8 cellular contexts compared by ENCODE assay signal in the genomic region with DNA sequence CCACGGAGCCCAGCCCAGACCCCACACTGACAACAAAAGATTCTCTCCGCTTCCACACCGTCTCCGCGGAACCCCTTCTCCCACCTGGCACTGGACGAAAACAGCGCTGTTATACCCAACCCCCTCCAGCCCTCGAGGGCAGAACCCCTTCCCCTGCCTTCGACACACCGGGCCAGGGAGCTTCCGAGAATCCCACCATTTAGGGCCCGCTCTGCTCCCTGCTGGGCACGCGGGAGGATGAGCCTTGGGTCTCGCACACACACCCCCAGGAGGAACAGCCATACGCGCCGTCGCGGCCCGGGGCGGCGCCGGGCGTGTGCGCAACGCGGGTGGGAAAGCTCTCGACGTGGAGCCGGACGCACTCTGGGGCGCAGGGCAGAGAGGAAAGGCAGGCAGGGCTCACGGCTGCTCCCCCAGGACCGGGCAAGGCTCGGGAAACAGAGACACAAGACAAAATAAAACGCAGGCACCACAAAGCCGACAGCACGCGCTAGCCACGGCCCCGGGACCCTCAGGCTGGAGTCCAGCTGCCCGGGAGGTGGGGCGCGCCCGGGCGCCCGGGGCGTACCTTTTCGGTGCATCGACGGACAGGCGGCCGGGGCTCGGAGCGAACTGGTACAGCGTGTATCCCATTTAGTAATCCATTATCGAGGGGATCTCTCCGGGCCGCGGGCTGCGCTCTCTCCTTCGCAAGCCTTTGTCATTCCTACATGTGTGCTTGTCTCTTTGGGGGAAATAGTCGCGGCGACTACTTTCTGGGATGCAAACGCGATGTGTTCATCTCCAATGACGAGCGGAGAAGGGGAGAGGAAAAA. TPM values are rescaled to one million over a fixed set of nuclear protein-coding genes. Genes with fewer than 3 reads are reported as not detected.
A peak's percentile ranks its signal among the peaks of the same experiment; 100 is the strongest.
DNase-seq lines count a peak whose midpoint lies in the region; ATAC-seq, FAIRE-seq and TF ChIP-seq lines count a peak whose summit lies in the region.

No MANE protein-coding gene starts in this region.

- H3K4me1 ChIP-seq in keratinocyte (ENCODE audit: control insufficient read depth, extremely low read depth, insufficient read depth, low read length), result peaks cover 11% of the 10 kb centered on the region
- H3K4me1 ChIP-seq in spleen, result peaks cover 16 to 60% (median 46%) of the 10 kb centered on the region in 6 donors

- H3K9ac ChIP-seq in keratinocyte (ENCODE audit: control insufficient read depth, extremely low read depth, insufficient read depth, low read length), result no peak overlapping the region

- no peak for TF ChIP-seq CTCF in brain microvascular endothelial cell (IDR thresholded peaks at IDR 0.05; ENCODE audit: low read depth, low read length, missing control alignments)
- TF ChIP-seq CTCF in keratinocyte (optimal IDR thresholded peaks at IDR 0.05 in 1 of 3, IDR thresholded peaks at IDR 0.05 in 1 of 3, conservative IDR thresholded peaks at IDR 0.05 in 1 of 3; ENCODE audit: extremely low read depth in 1 of 3, insufficient read depth in 2 of 3, low read length in 3 of 3), result no peak
- no peak for TF ChIP-seq CTCF in spleen (IDR thresholded peaks at IDR 0.05 in 8 of 11, conservative IDR thresholded peaks at IDR 0.05 in 3 of 11)

- no peaks in the 10 kb centered on the region for H4K20me1 ChIP-seq in keratinocyte (ENCODE audit: control insufficient read depth, extremely low read depth, insufficient read depth, low read length)

- no peaks in the 10 kb centered on the region for H3K9me1 ChIP-seq in keratinocyte (ENCODE audit: control insufficient read depth, extremely low read depth, insufficient read depth, low read length)

- dilution Hi-C loops in keratinocyte (cut with MboI; ENCODE audit: extremely low pct_ligation_motif_present, low sequenced_read_pairs), result no loop called here

- ATAC-seq in GM19452 (IDR thresholded peaks at IDR 0.05; ENCODE audit: unreplicated experiment) (no peak), HG02981 (IDR thresholded peaks at IDR 0.05; ENCODE audit: unreplicated experiment) (no peak)

- 1 to 6% (median 1%) methylated on average over 45 to 70 of the region's 70 CpGs for WGBS in spleen, 5 donors

- DNase-seq in Caki2 (ENCODE audit: low read depth), result peak; percentile 23
- DNase-seq in Kasumi-1 (lab: John Stamatoyannopoulos, UW), result peak; percentile 32 to 34
- no peak for DNase-seq in brain microvascular endothelial cell
- DNase-seq in keratinocyte (ENCODE audit: low read depth, low spot score), result no peak
- peak; percentile 76 for DNase-seq in spleen
- DNase-seq in NCI-H187 treated with DMSO at 0.1 percent for 48 hours (lab: John Stamatoyannopoulos, UW), result no peak

- TF ChIP-seq POLR2A in spleen (IDR thresholded peaks at IDR 0.05), result no peak

- H3K27ac ChIP-seq in brain microvascular endothelial cell (no peak overlapping the region), keratinocyte (ENCODE audit: control insufficient read depth, insufficient read depth, low read length) (no peak overlapping the region), spleen (peak overlapping the region; percentile 39 to 87 (median 80))

- H3K4me2 ChIP-seq in keratinocyte (ENCODE audit: control insufficient read depth, extremely low read depth, insufficient read depth, low read depth, low read length), result peak overlapping the region; percentile 100

- H2AFZ ChIP-seq in keratinocyte (ENCODE audit: control insufficient read depth, low read length), result peak overlapping the region; percentile 40

- in situ Hi-C loops in Caki2 (cut with HindIII; ENCODE audit: low pct_unique_long_range_greater_than_20kb, low sequenced_read_pairs) (no loop called here), brain microvascular endothelial cell (cut with HindIII; ENCODE audit: low pct_ligation_motif_present, low sequenced_read_pairs) (no loop called here)

- no peaks in the 10 kb centered on the region for H3K36me3 ChIP-seq in brain microvascular endothelial cell (replicated peaks)
- H3K36me3 ChIP-seq in keratinocyte (ENCODE audit: control insufficient read depth in 2 of 2, extremely low read depth in 1 of 2, insufficient read depth in 2 of 2, low read length in 2 of 2), result no peaks in the 10 kb centered on the region
- no peaks in the 10 kb centered on the region for H3K36me3 ChIP-seq in spleen

- H3K9me3 ChIP-seq in keratinocyte (ENCODE audit: control insufficient read depth, low read depth, low read length) (no peaks in the 10 kb centered on the region), spleen (no peaks in the 10 kb centered on the region)

- no peak for FAIRE-seq in keratinocyte (lab: Jason Lieb, UNC)

- intact Hi-C loops in spleen (cut with DNase I; ENCODE audit: low total_unique reads), result no loop called here

- peaks cover 33% of the 10 kb centered on the region for H3K27me3 ChIP-seq in brain microvascular endothelial cell (replicated peaks)
- peaks cover 45% of the 10 kb centered on the region for H3K27me3 ChIP-seq in keratinocyte (ENCODE audit: control insufficient read depth, extremely low read depth, insufficient read depth, low read length)
- peaks cover 4 to 93% (median 40%) of the 10 kb centered on the region in 7 donors for H3K27me3 ChIP-seq in spleen (replicated peaks in 1 of 7)

- H3K79me2 ChIP-seq in keratinocyte (ENCODE audit: control insufficient read depth, insufficient read depth, low read length), result no peaks in the 10 kb centered on the region

- H3K4me3 ChIP-seq in brain microvascular endothelial cell (ENCODE audit: low read depth, low read length), result peak overlapping the region; percentile 66
- H3K4me3 ChIP-seq in keratinocyte (ENCODE audit: control insufficient read depth in 2 of 3, extremely low read depth in 1 of 3, insufficient read depth in 2 of 3, low read depth in 1 of 3, low read length in 3 of 3), result peak overlapping the region; percentile 44 to 82 (median 66)
- H3K4me3 ChIP-seq in spleen, result peak overlapping the region; percentile 52 to 84 (median 60)

RNA-seq across cellular contexts. Expression of gene SEMA6A, which starts 0.8 kb away (rescaled TPM):
- 0.32 and 2.2 TPM in 2 replicates for total RNA-seq in Caki2 (2014; rRNA removed; shearing (Covaris generic); ENCODE audit: low replicate concordance)
- polyA plus RNA-seq in keratinocyte, result 0.53 to 0.84 TPM (median 0.68 TPM) in 3 replicates
- polyA plus RNA-seq in keratinocyte (2011; ENCODE audit: low read depth), result 0.32 TPM
- polyA plus RNA-seq in keratinocyte (2011; cell fraction: cytosol; rRNA removed), result 0.31 and 0.43 TPM in 2 replicates
- polyA plus RNA-seq in keratinocyte (2011; cell fraction: nucleus; rRNA removed), result 2.8 and 3.4 TPM in 2 replicates
- polyA plus RNA-seq in keratinocyte (2012; ENCODE audit: low replicate concordance), result 0.73 and 1.1 TPM in 2 replicates
- 1.0 to 7.9 TPM (median 1.8 TPM) in 3 replicates for polyA minus RNA-seq in keratinocyte
- 1.5 TPM for polyA minus RNA-seq in keratinocyte (2011; cell fraction: cytosol; rRNA and poly(A)+ RNA removed)
- 5.5 and 6.9 TPM in 2 replicates for polyA minus RNA-seq in keratinocyte (2011; cell fraction: nucleus; rRNA and poly(A)+ RNA removed)
- total RNA-seq in spleen, result 10 to 100 TPM; 26.5 to 78.6 (median 42.4) TPM
- polyA plus RNA-seq in spleen, result 1 to 10 TPM in 2 of 3 donors, under 1 TPM in 1; 0.88 to 2.0 (median 1.5) TPM

Comparison
In these comparisons a context has a peak if more than half of its experiments do, and no peak if none do; other contexts are left out.
1. DNase-seq: peak in Caki2 (single experiment), Kasumi-1 (2 of 2) and spleen (single experiment); none in brain microvascular endothelial cell (single experiment), keratinocyte (single experiment) and NCI-H187 treated with DMSO at 0.1 percent for 48 hours (single experiment).
2. H3K27ac ChIP-seq: peak in spleen (8 of 8); none in brain microvascular endothelial cell (single experiment) and keratinocyte (single experiment).
3. Peak in every context shown above with its lines, with median percentiles within 50 percentile points of each other: H3K4me3 ChIP-seq.